ENCODE assay signal across 9 cellular contexts in genomic region chr19:47257411-47258169, GRCh38. TPM values are rescaled to one million over a fixed set of nuclear protein-coding genes. Genes with fewer than 3 reads are reported as not detected.
DNase-seq lines count a peak whose midpoint lies in the region; ATAC-seq, FAIRE-seq and TF ChIP-seq lines count a peak whose summit lies in the region.
"Had no signal": no experiment of that assay in that cellular context is flagged by ENCODE, and none has a peak within 500 bp of the region (broad histone marks: within the 10 kb centered on the region; RNA-seq: fewer than 3 reads in every experiment).

No MANE protein-coding gene starts in this region.

- H3K27me3 ChIP-seq in K562 (ENCODE audit: control insufficient read depth in 2 of 2, insufficient read depth in 2 of 2, low read length in 2 of 2) (no peaks in the 10 kb centered on the region), right lobe of liver (no peaks in the 10 kb centered on the region), transverse colon (no peaks in the 10 kb centered on the region)

- H3K4me1 ChIP-seq in K562 (replicated peaks in 1 of 2; ENCODE audit: control insufficient read depth in 2 of 2, insufficient read depth in 2 of 2, low read length in 2 of 2) = peaks cover 8 to 29% of the 10 kb centered on the region in 2 experiments; a peak in 4 of 5 replicates
- peaks cover 0 to 17% (median 12%) of the 10 kb centered on the region in 4 donors for H3K4me1 ChIP-seq in right lobe of liver
- H3K4me1 ChIP-seq in transverse colon = peaks cover 15 to 26% (median 23%) of the 10 kb centered on the region in 4 donors

- TF ChIP-seq CTCF in AG10803 (conservative IDR thresholded peaks at IDR 0.05; ENCODE audit: low read length) = no peak
- TF ChIP-seq CTCF in K562 (IDR thresholded peaks at IDR 0.05 in 2 of 3, conservative IDR thresholded peaks at IDR 0.05 in 1 of 3; ENCODE audit: insufficient read depth in 2 of 3, low read depth in 1 of 3, low read length in 3 of 3) = no peak
- no peak for TF ChIP-seq CTCF in right lobe of liver (IDR thresholded peaks at IDR 0.05)
- TF ChIP-seq CTCF in transverse colon (IDR thresholded peaks at IDR 0.05) = no peak

- H3K36me3 ChIP-seq in K562 (ENCODE audit: control insufficient read depth, insufficient read depth, low read length) (peaks cover 42% of the 10 kb centered on the region; the same call in 2 of the 3 replicates), right lobe of liver (peaks cover 0 to 33% (median 12%) of the 10 kb centered on the region in 4 donors), transverse colon (peaks cover 0 to 27% (median 8%) of the 10 kb centered on the region in 4 donors)

- H2AFZ ChIP-seq in K562 (ENCODE audit: low read depth, low read length) = peak overlapping the region; percentile 53

- intact Hi-C loops in K562 (cut with micrococcal nuclease) (loop anchor here (1.0 kb wide), 1 partner anchor 17 kb away; the partner anchor contains the start of gene INAFM1), right lobe of liver (cut with DNase I) (no loop called here), transverse colon (cut with DNase I; ENCODE audit: low total_unique reads) (no loop called here)

- TF ChIP-seq RAD21 in K562 (CRISPR knock-in tag; conservative IDR thresholded peaks at IDR 0.05 in 1 of 2, IDR thresholded peaks at IDR 0.05 in 1 of 2) = no peak

- peak overlapping the region; percentile 92 to 93 for H3K9ac ChIP-seq in K562 (ENCODE audit: insufficient read depth in 1 of 2, low read depth in 2 of 2, low read length in 2 of 2)

- FAIRE-seq in K562 (lab: Jason Lieb, UNC) (peak; percentile 82), GM12892 (lab: Jason Lieb, UNC) (no peak)

- 2% methylated on average over 26 of the region's 29 CpGs for WGBS in K562 (ENCODE audit: insufficient coverage, low coverage, missing lambda C conversion rate)
- 7% methylated on average over 18 of the region's 29 CpGs for WGBS in right lobe of liver (ENCODE audit: insufficient coverage, low coverage, low lambda C conversion rate, missing lambda C conversion rate)
- 7% methylated on average over 29 of the region's 29 CpGs; no CpG with 5 or more reads in 1 of the 2 donors for WGBS in transverse colon (ENCODE audit: low coverage in 1 of 2), 2 donors

- POLR2A ChIA-PET in K562 (lab: Yijun Ruan, JAX) = interaction anchor here (0.6 to 2.9 kb wide), 9 partner anchors 9 to 501 kb away, joined by 3 to 48 read pairs (median 7); partner anchors contain the start of gene INAFM1

- peak; percentile 1 for ATAC-seq in HG03342 (IDR thresholded peaks at IDR 0.05; ENCODE audit: unreplicated experiment)
- peak; percentile 28 for ATAC-seq in K562
- no peak for ATAC-seq in right lobe of liver
- no peak for ATAC-seq in HG02870 (IDR thresholded peaks at IDR 0.05; ENCODE audit: unreplicated experiment)
- no peak for ATAC-seq in GM21447 (IDR thresholded peaks at IDR 0.05; ENCODE audit: unreplicated experiment)

- peaks cover 7% of the 10 kb centered on the region; the same call in 1 of the 2 replicates for H4K20me1 ChIP-seq in K562 (replicated peaks; ENCODE audit: control insufficient read depth, insufficient read depth, low read length)

- H3K9me3 ChIP-seq in K562 (replicated peaks; ENCODE audit: control insufficient read depth, insufficient read depth, low read depth, low read length) (no peaks in the 10 kb centered on the region; the same call in 1 of the 2 replicates), right lobe of liver (no peaks in the 10 kb centered on the region), transverse colon (no peaks in the 10 kb centered on the region)

- TF ChIP-seq POLR2A in K562 (conservative IDR thresholded peaks at IDR 0.05) = 0 out of 2 replicates have a peak, but pooled peaks have one; percentile 32
- TF ChIP-seq POLR2A in right lobe of liver (IDR thresholded peaks at IDR 0.05) = peak; percentile 78
- TF ChIP-seq POLR2A in transverse colon (IDR thresholded peaks at IDR 0.05) = peak; percentile 75
- no peak for TF ChIP-seq POLR2A in GM12892 (IDR thresholded peaks at IDR 0.05; ENCODE audit: low read depth, low read length)

- no peak for TF ChIP-seq EP300 in K562 (IDR thresholded peaks at IDR 0.05; ENCODE audit: low read length)
- TF ChIP-seq EP300 in transverse colon (IDR thresholded peaks at IDR 0.05; ENCODE audit: low read depth) = no peak

- H3K4me3 ChIP-seq in AG10803 (ENCODE audit: low read length) = peak overlapping the region; percentile 80
- H3K4me3 ChIP-seq in K562 = peak overlapping the region; percentile 53
- peak overlapping the region; percentile 38 to 55 (median 52) for H3K4me3 ChIP-seq in right lobe of liver
- H3K4me3 ChIP-seq in transverse colon = peak overlapping the region; percentile 27 to 62 (median 42)

- H3K9me1 ChIP-seq in K562 (ENCODE audit: control insufficient read depth, insufficient read depth, low read length) = no peaks in the 10 kb centered on the region

- in situ Hi-C loops in K562 (cut with MboI) = no loop called here
- in situ Hi-C loops in transverse colon (cut with MboI; ENCODE audit: low pct_ligation_motif_present in 1 of 4, low pct_unique_long_range_greater_than_20kb in 1 of 4, low sequenced_read_pairs in 3 of 4) = no loop called here

- CTCF ChIA-PET in K562 (lab: Yijun Ruan, JAX; ENCODE audit: low intra/inter-chr PET ratio) = interaction anchor here (0.6 kb wide), 1 partner anchor 47 kb away, joined by 3 read pairs; no protein-coding TSS in a partner anchor

- DNase-seq in AG10803 (ENCODE audit: low read depth) (no peak), K562 (ENCODE audit: extremely low read depth in 1 of 4, low spot score in 3 of 4) (no peak), right lobe of liver (no peak), transverse colon (no peak), GM12892 (ENCODE audit: insufficient read length) (no peak)

- H3K27ac ChIP-seq in K562 (ENCODE audit: extremely low read depth, low read depth, low read length) (peak overlapping the region; percentile 82), right lobe of liver (peak overlapping the region; percentile 83 to 88 (median 87)), transverse colon (peak overlapping the region; percentile 89 to 93 (median 92))

- H3K79me2 ChIP-seq in K562 (ENCODE audit: control insufficient read depth, insufficient read depth, low read length) = peaks cover 38% of the 10 kb centered on the region

- H3K4me2 ChIP-seq in K562 (ENCODE audit: insufficient read depth, low read length) = peak overlapping the region; percentile 99

- BruUV-seq in K562 (replicated peaks; lab: Mats Ljungman, UMichigan) = TSS peak; percentile 71

RNA-seq across cellular contexts. Expression of gene CCDC9, which starts 1.3 kb away (rescaled TPM):
- total RNA-seq in K562 (2011; cell fraction: chromatin; rRNA removed; ENCODE audit: low replicate concordance) = 54.9 and 69.2 TPM in 2 replicates
- 24.3 and 34.5 TPM in 2 replicates for total RNA-seq in K562 (2011; cell fraction: nucleolus; rRNA removed)
- total RNA-seq in K562 (2011; cell fraction: nucleoplasm; rRNA removed) = 42.7 and 46.5 TPM in 2 replicates
- total RNA-seq in K562 (2014; rRNA removed) = 21.1 and 22.7 TPM in 2 replicates
- 5.5 and 6.5 TPM in 2 replicates for total RNA-seq in K562 (2014; rRNA removed; fragmentation: Illumina TruSeq; extraction: Trizol)
- 8.4 and 9.6 TPM in 2 replicates for total RNA-seq in K562 (2015; rRNA removed; fragmentation: Illumina TruSeq; extraction: Trizol)
- 29.3 and 38.6 TPM in 2 replicates for total RNA-seq in K562 (2021)
- polyA plus RNA-seq in K562 (2011; rRNA removed) = 4.8 and 5.3 TPM in 2 replicates
- 4.1 and 6.6 TPM in 2 replicates for polyA plus RNA-seq in K562 (2011; cell fraction: cytosol; rRNA removed)
- 12.1 and 15.2 TPM in 2 replicates for polyA plus RNA-seq in K562 (2011; cell fraction: nucleus; rRNA removed)
- 28.4 and 28.6 TPM in 2 replicates for polyA plus RNA-seq in K562 (2012)
- 19.5 and 21.6 TPM in 2 replicates for polyA plus RNA-seq in K562 (2014; fragmentation: Illumina TruSeq; extraction: Trizol)
- under 1 TPM; 0.23 to 0.57 TPM for polyA plus RNA-seq in K562 (2014; fragmentation: Nextera tagmentation; extraction: Ambion mirVana)
- 27.9 and 31.8 TPM in 2 replicates for polyA plus RNA-seq in K562 (2014; rRNA removed)
- 4.5 and 7.2 TPM in 2 replicates for polyA minus RNA-seq in K562 (2011; rRNA and poly(A)+ RNA removed)
- 3.7 and 6.4 TPM in 2 replicates for polyA minus RNA-seq in K562 (2011; cell fraction: cytosol; rRNA and poly(A)+ RNA removed)
- 4.8 and 7.9 TPM in 2 replicates for polyA minus RNA-seq in K562 (2011; cell fraction: nucleus; rRNA and poly(A)+ RNA removed)
- 10 to 100 TPM in 2 of 6 experiments, 1 to 10 TPM in 4; 5.8 to 15.1 (median 9.1) TPM for total RNA-seq in right lobe of liver
- total RNA-seq in transverse colon = 10 to 100 TPM; 20.9 to 27.5 (median 22.4) TPM
- polyA plus RNA-seq in GM12892 (2012; ENCODE audit: missing spikeins) = 8.4 TPM

RNA-seq across cellular contexts. Expression of gene INAFM1, which starts 17.1 kb away (rescaled TPM):
- 3.9 and 14.1 TPM in 2 replicates for total RNA-seq in K562 (2011; cell fraction: chromatin; rRNA removed; ENCODE audit: low replicate concordance)
- total RNA-seq in K562 (2011; cell fraction: nucleolus; rRNA removed) = 15.3 and 23.8 TPM in 2 replicates
- total RNA-seq in K562 (2011; cell fraction: nucleoplasm; rRNA removed) = 10.9 and 11.0 TPM in 2 replicates
- total RNA-seq in K562 (2014; rRNA removed) = 11.3 and 15.0 TPM in 2 replicates
- total RNA-seq in K562 (2014; rRNA removed; fragmentation: Illumina TruSeq; extraction: Trizol) = 0.95 and 1.2 TPM in 2 replicates
- total RNA-seq in K562 (2015; rRNA removed; fragmentation: Illumina TruSeq; extraction: Trizol) = 2.1 and 2.3 TPM in 2 replicates
- total RNA-seq in K562 (2021) = 26.6 and 30.9 TPM in 2 replicates
- 3.1 and 7.8 TPM in 2 replicates for polyA plus RNA-seq in K562 (2011; rRNA removed)
- 7.5 and 28.4 TPM in 2 replicates for polyA plus RNA-seq in K562 (2011; cell fraction: cytosol; rRNA removed)
- polyA plus RNA-seq in K562 (2011; cell fraction: nucleus; rRNA removed) = 10.8 and 17.8 TPM in 2 replicates
- polyA plus RNA-seq in K562 (2012) = 13.9 and 22.8 TPM in 2 replicates
- polyA plus RNA-seq in K562 (2014; fragmentation: Illumina TruSeq; extraction: Trizol) = 4.6 and 8.8 TPM in 2 replicates
- polyA plus RNA-seq in K562 (2014; fragmentation: Nextera tagmentation; extraction: Ambion mirVana) = under 1 TPM; 0.71 to 0.87 TPM
- 21.8 and 27.1 TPM in 2 replicates for polyA plus RNA-seq in K562 (2014; rRNA removed)
- 0.28 and 0.45 TPM in 2 replicates for polyA minus RNA-seq in K562 (2011; rRNA and poly(A)+ RNA removed)
- 6.3 and 7.8 TPM in 2 replicates for polyA minus RNA-seq in K562 (2011; cell fraction: cytosol; rRNA and poly(A)+ RNA removed)
- polyA minus RNA-seq in K562 (2011; cell fraction: nucleus; rRNA and poly(A)+ RNA removed) = 3.9 and 5.7 TPM in 2 replicates
- 1 to 10 TPM; 2.2 to 5.8 (median 4.4) TPM for total RNA-seq in right lobe of liver
- total RNA-seq in transverse colon = 10 to 100 TPM in 2 of 4 donors, 1 to 10 TPM in 2; 7.2 to 17.2 (median 9.6) TPM
- polyA plus RNA-seq in GM12892 (2012; ENCODE audit: missing spikeins) = 0.98 TPM

RNA-seq across cellular contexts. Expression of gene BBC3, which starts 26.6 kb away (rescaled TPM):
- 13.0 and 34.2 TPM in 2 replicates for total RNA-seq in K562 (2011; cell fraction: chromatin; rRNA removed; ENCODE audit: low replicate concordance)
- 21.8 and 26.8 TPM in 2 replicates for total RNA-seq in K562 (2011; cell fraction: nucleolus; rRNA removed)
- 20.2 and 20.6 TPM in 2 replicates for total RNA-seq in K562 (2011; cell fraction: nucleoplasm; rRNA removed)
- total RNA-seq in K562 (2014; rRNA removed) = 25.2 and 26.9 TPM in 2 replicates
- 3.5 and 4.1 TPM in 2 replicates for total RNA-seq in K562 (2014; rRNA removed; fragmentation: Illumina TruSeq; extraction: Trizol)
- 5.3 and 5.4 TPM in 2 replicates for total RNA-seq in K562 (2015; rRNA removed; fragmentation: Illumina TruSeq; extraction: Trizol)
- 20.3 and 30.7 TPM in 2 replicates for total RNA-seq in K562 (2021)
- polyA plus RNA-seq in K562 (2011; rRNA removed) = 4.8 and 4.9 TPM in 2 replicates
- 5.7 and 20.0 TPM in 2 replicates for polyA plus RNA-seq in K562 (2011; cell fraction: cytosol; rRNA removed)
- 8.9 and 16.4 TPM in 2 replicates for polyA plus RNA-seq in K562 (2011; cell fraction: nucleus; rRNA removed)
- 8.9 and 29.3 TPM in 2 replicates for polyA plus RNA-seq in K562 (2012)
- polyA plus RNA-seq in K562 (2014; fragmentation: Illumina TruSeq; extraction: Trizol) = 2.0 and 11.7 TPM in 2 replicates
- polyA plus RNA-seq in K562 (2014; fragmentation: Nextera tagmentation; extraction: Ambion mirVana) = under 1 TPM; 0.15 to 0.32 TPM
- polyA plus RNA-seq in K562 (2014; rRNA removed) = 21.6 and 22.5 TPM in 2 replicates
- 1.6 and 2.1 TPM in 2 replicates for polyA minus RNA-seq in K562 (2011; rRNA and poly(A)+ RNA removed)
- polyA minus RNA-seq in K562 (2011; cell fraction: cytosol; rRNA and poly(A)+ RNA removed) = 6.3 and 11.0 TPM in 2 replicates
- polyA minus RNA-seq in K562 (2011; cell fraction: nucleus; rRNA and poly(A)+ RNA removed) = 4.8 and 6.2 TPM in 2 replicates
- total RNA-seq in right lobe of liver = 1 to 10 TPM; 1.8 to 8.0 (median 3.1) TPM
- 10 to 100 TPM; 10.9 to 31.0 (median 14.4) TPM for total RNA-seq in transverse colon
- polyA plus RNA-seq in GM12892 (2012; ENCODE audit: missing spikeins) = 6.5 TPM

RNA-seq across cellular contexts. Expression of gene C5AR1, which starts 52.1 kb away (rescaled TPM):
- 3.1 and 4.0 TPM in 2 replicates for total RNA-seq in K562 (2011; cell fraction: chromatin; rRNA removed; ENCODE audit: low replicate concordance)
- total RNA-seq in K562 (2011; cell fraction: nucleolus; rRNA removed) = 1.4 and 1.7 TPM in 2 replicates
- 1.1 and 2.1 TPM in 2 replicates for total RNA-seq in K562 (2011; cell fraction: nucleoplasm; rRNA removed)
- total RNA-seq in K562 (2014; rRNA removed) = not detected in 2 replicates
- total RNA-seq in K562 (2014; rRNA removed; fragmentation: Illumina TruSeq; extraction: Trizol) = not detected in 2 replicates
- total RNA-seq in K562 (2015; rRNA removed; fragmentation: Illumina TruSeq; extraction: Trizol) = 0.08 and 0.40 TPM in 2 replicates
- 0.51 and 1.6 TPM in 2 replicates for total RNA-seq in K562 (2021)
- polyA plus RNA-seq in K562 (2011; rRNA removed) = 0.11 and 0.46 TPM in 2 replicates
- polyA plus RNA-seq in K562 (2011; cell fraction: cytosol; rRNA removed) = 0.10 and 0.12 TPM in 2 replicates
- 1.8 and 3.6 TPM in 2 replicates for polyA plus RNA-seq in K562 (2011; cell fraction: nucleus; rRNA removed)
- 0.12 and 1.2 TPM in 2 replicates for polyA plus RNA-seq in K562 (2012)
- 0.06 and 0.17 TPM in 2 replicates for polyA plus RNA-seq in K562 (2014; fragmentation: Illumina TruSeq; extraction: Trizol)
- polyA plus RNA-seq in K562 (2014; fragmentation: Nextera tagmentation; extraction: Ambion mirVana) = under 1 TPM; 0.17 TPM
- polyA plus RNA-seq in K562 (2014; rRNA removed) = 0.09 TPM in 1 of 2 replicates, not detected in the other
- not detected in 2 replicates for polyA minus RNA-seq in K562 (2011; rRNA and poly(A)+ RNA removed)
- 3.0 TPM in 1 of 2 replicates, not detected in the other for polyA minus RNA-seq in K562 (2011; cell fraction: cytosol; rRNA and poly(A)+ RNA removed)
- 0.67 TPM in 1 of 2 replicates, not detected in the other for polyA minus RNA-seq in K562 (2011; cell fraction: nucleus; rRNA and poly(A)+ RNA removed)
- total RNA-seq in right lobe of liver = 10 to 100 TPM in 1 of 6 experiments, 1 to 10 TPM in 5; 3.3 to 19.8 (median 5.9) TPM
- total RNA-seq in transverse colon = 1 to 10 TPM in 3 of 4 donors, under 1 TPM in 1; 0.60 to 9.0 (median 5.3) TPM
- 0.32 TPM for polyA plus RNA-seq in GM12892 (2012; ENCODE audit: missing spikeins)
- total RNA-seq: lung microvascular endothelial cell had no signal

Comparison
In these comparisons a context has a peak if more than half of its experiments do, and no peak if none do; other contexts are left out.
1. ATAC-seq: peak in HG03342 (single experiment) and K562 (single experiment); none in right lobe of liver (0 of 4), HG02870 (single experiment) and GM21447 (single experiment).
2. Peak in every context shown above with its lines, with median percentiles within 50 percentile points of each other: H3K4me3 ChIP-seq and H3K27ac ChIP-seq.